8 cellular contexts compared by ENCODE assay signal in the genomic region with DNA sequence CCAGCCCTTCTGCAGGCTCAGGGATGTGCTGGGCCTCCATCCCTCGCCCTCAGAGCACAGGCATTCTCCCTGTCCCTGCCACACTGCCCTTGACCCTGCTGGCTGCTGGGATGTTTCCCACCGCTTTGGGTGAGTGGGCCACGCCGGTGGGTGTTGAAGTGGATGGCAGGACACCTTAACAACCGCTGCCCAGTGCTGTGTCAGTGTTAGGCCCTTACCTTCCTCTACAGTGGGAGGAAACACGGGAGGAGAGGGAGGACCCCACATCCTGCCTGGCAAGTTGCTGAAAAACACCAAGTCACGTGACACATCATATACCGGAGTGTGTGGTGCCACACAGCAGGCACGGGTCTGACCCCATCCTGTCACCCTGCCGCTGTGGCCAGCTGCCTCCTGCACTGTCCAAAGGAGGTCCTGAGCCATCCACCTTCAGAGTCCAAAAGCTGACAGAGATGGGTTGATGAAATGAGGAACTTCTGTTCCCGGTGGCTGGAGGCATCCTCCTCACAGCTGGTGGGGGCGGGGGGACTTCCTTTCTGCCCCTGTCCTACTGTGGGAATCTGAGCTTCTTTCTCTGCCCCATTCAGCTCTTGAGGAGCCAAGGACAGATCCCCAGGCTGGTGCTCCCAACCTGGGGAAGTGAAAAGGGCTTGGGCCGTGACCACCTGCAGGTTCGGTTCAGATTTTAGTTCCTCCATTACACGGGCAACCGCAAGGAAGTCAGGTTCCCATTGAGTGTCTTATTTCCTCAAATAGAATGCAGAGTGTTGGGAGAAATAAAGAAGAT. TPM values are rescaled to one million over a fixed set of nuclear protein-coding genes. Genes with fewer than 3 reads are reported as not detected.
DNase-seq lines count a peak whose midpoint lies in the region; ATAC-seq and TF ChIP-seq lines count a peak whose summit lies in the region.

No MANE protein-coding gene starts in this region.

- H3K9me2 ChIP-seq in SK-N-SH: no peaks in the 10 kb centered on the region

- ATAC-seq in Right ventricle myocardium inferior: peak; percentile 34

- no peaks in the 10 kb centered on the region for H3K36me3 ChIP-seq in right atrium auricular region
- H3K36me3 ChIP-seq in BE2C: no peaks in the 10 kb centered on the region
- no peaks in the 10 kb centered on the region for H3K36me3 ChIP-seq in SK-N-SH (replicated peaks in 1 of 2; ENCODE audit: control insufficient read depth in 1 of 2, insufficient read depth in 2 of 2, low read length in 1 of 2)

- TF ChIP-seq RAD21 in SK-N-SH (IDR thresholded peaks at IDR 0.05; ENCODE audit: low read length): no peak

- H3K9me3 ChIP-seq in right atrium auricular region (no peaks in the 10 kb centered on the region), BE2C (no peaks in the 10 kb centered on the region), SK-N-SH (no peaks in the 10 kb centered on the region)

- POLR2A ChIA-PET in SK-N-SH (lab: Yijun Ruan, JAX): no interaction called here

- no peaks in the 10 kb centered on the region for H3K79me2 ChIP-seq in SK-N-SH (ENCODE audit: insufficient read depth)

- intact Hi-C loops in Right ventricle myocardium inferior (cut with DNase I): no loop called here

- H3K4me2 ChIP-seq in SK-N-SH: no peak overlapping the region

- peaks cover 13% of the 10 kb centered on the region for H3F3A ChIP-seq in SK-N-SH (replicated peaks; ENCODE audit: insufficient read depth)

- TF ChIP-seq CTCF in right atrium auricular region (IDR thresholded peaks at IDR 0.05) (no peak), BE2C (IDR thresholded peaks at IDR 0.05; ENCODE audit: low read depth, low read length) (no peak), SK-N-SH (IDR thresholded peaks at IDR 0.05) (no peak)

- H3K27ac ChIP-seq in right atrium auricular region (no peak overlapping the region), SK-N-SH (ENCODE audit: low read depth in 2 of 2, low read length in 1 of 2) (no peak overlapping the region)

- H3K27me3 ChIP-seq in right atrium auricular region (no peaks in the 10 kb centered on the region), BE2C (no peaks in the 10 kb centered on the region), SK-N-SH (ENCODE audit: insufficient read depth) (no peaks in the 10 kb centered on the region)

- CTCF ChIA-PET in SK-N-SH (lab: Yijun Ruan, JAX): interaction anchor here (0.7 kb wide), 1 partner anchor 11 kb away, joined by 3 read pairs; no protein-coding TSS in a partner anchor

- H3K4me3 ChIP-seq in right atrium auricular region (no peak overlapping the region), BE2C (ENCODE audit: low read depth, low read length) (no peak overlapping the region), SK-N-SH (ENCODE audit: low read depth in 2 of 2, low read length in 1 of 2) (no peak overlapping the region)

- DNase-seq in Right ventricle myocardium inferior (ENCODE audit: missing footprints) (peak; percentile 68), right atrium auricular region (ENCODE audit: low spot score) (no peak), T-helper 22 cell (ENCODE audit: low read depth) (peak; percentile 58), BE2C (no peak), NCI-H774 (lab: John Stamatoyannopoulos, UW) (no peak), SK-N-SH (no peak)
- DNase-seq in central memory CD4-positive, alpha-beta T cell: peak; percentile 75
- DNase-seq in stimulated activated CD4-positive, alpha-beta T cell treated with anti-CD3 and anti-CD28 coated beads, Interleukin-4, amount 100 ng/mL, for 1 hour: peak; percentile 42

- 95% methylated on average over 7 of the region's 16 CpGs for WGBS in SK-N-SH (ENCODE audit: low lambda C conversion rate)

- no peak overlapping the region for H2AFZ ChIP-seq in SK-N-SH (ENCODE audit: low read depth)

- no peaks in the 10 kb centered on the region for H4K20me1 ChIP-seq in SK-N-SH (ENCODE audit: insufficient read depth)

- H3K4me1 ChIP-seq in right atrium auricular region: peaks cover 0 to 13% of the 10 kb centered on the region in 2 donors
- no peaks in the 10 kb centered on the region for H3K4me1 ChIP-seq in BE2C
- peaks cover 0 to 8% of the 10 kb centered on the region in 2 experiments; a peak in 1 of 4 replicates for H3K4me1 ChIP-seq in SK-N-SH (ENCODE audit: control insufficient read depth in 1 of 2, insufficient read depth in 2 of 2, low read depth in 1 of 2, low read length in 1 of 2)

- no peak for TF ChIP-seq EP300 in SK-N-SH (IDR thresholded peaks at IDR 0.05; ENCODE audit: borderline replicate concordance in 1 of 2, low read depth in 1 of 2, low read length in 1 of 2)

- no peak overlapping the region for H3K9ac ChIP-seq in SK-N-SH

TF ChIP-seq in SK-N-SH, 30 proteins besides CTCF, POLR2A, EP300 and RAD21:
- no peak for TF ChIP-seq ELF1 (IDR thresholded peaks at IDR 0.05)
- TF ChIP-seq, protein P1, sequence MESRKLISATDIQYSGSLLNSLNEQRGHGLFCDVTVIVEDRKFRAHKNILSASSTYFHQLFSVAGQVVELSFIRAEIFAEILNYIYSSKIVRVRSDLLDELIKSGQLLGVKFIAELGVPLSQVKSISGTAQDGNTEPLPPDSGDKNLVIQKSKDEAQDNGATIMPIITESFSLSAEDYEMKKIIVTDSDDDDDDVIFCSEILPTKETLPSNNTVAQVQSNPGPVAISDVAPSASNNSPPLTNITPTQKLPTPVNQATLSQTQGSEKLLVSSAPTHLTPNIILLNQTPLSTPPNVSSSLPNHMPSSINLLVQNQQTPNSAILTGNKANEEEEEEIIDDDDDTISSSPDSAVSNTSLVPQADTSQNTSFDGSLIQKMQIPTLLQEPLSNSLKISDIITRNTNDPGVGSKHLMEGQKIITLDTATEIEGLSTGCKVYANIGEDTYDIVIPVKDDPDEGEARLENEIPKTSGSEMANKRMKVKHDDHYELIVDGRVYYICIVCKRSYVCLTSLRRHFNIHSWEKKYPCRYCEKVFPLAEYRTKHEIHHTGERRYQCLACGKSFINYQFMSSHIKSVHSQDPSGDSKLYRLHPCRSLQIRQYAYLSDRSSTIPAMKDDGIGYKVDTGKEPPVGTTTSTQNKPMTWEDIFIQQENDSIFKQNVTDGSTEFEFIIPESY (IDR thresholded peaks at IDR 0.05; ENCODE audit: borderline replicate concordance, low read depth): no peak
- TF ChIP-seq, protein P2, sequence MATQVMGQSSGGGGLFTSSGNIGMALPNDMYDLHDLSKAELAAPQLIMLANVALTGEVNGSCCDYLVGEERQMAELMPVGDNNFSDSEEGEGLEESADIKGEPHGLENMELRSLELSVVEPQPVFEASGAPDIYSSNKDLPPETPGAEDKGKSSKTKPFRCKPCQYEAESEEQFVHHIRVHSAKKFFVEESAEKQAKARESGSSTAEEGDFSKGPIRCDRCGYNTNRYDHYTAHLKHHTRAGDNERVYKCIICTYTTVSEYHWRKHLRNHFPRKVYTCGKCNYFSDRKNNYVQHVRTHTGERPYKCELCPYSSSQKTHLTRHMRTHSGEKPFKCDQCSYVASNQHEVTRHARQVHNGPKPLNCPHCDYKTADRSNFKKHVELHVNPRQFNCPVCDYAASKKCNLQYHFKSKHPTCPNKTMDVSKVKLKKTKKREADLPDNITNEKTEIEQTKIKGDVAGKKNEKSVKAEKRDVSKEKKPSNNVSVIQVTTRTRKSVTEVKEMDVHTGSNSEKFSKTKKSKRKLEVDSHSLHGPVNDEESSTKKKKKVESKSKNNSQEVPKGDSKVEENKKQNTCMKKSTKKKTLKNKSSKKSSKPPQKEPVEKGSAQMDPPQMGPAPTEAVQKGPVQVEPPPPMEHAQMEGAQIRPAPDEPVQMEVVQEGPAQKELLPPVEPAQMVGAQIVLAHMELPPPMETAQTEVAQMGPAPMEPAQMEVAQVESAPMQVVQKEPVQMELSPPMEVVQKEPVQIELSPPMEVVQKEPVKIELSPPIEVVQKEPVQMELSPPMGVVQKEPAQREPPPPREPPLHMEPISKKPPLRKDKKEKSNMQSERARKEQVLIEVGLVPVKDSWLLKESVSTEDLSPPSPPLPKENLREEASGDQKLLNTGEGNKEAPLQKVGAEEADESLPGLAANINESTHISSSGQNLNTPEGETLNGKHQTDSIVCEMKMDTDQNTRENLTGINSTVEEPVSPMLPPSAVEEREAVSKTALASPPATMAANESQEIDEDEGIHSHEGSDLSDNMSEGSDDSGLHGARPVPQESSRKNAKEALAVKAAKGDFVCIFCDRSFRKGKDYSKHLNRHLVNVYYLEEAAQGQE (IDR thresholded peaks at IDR 0.05; ENCODE audit: low read depth, low read length): no peak
- no peak for TF ChIP-seq GATA2 (CRISPR knock-in tag; IDR thresholded peaks at IDR 0.05)
- no peak for TF ChIP-seq NRF1 (IDR thresholded peaks at IDR 0.05; ENCODE audit: low read depth, low read length)
- no peak for TF ChIP-seq MEF2A (IDR thresholded peaks at IDR 0.05; ENCODE audit: borderline replicate concordance, low read depth)
- TF ChIP-seq FOSL2 (IDR thresholded peaks at IDR 0.05; ENCODE audit: borderline replicate concordance, low read depth): no peak
- no peak for TF ChIP-seq JUND (IDR thresholded peaks at IDR 0.05)
- no peak for TF ChIP-seq MXI1 (IDR thresholded peaks at IDR 0.05; ENCODE audit: low read depth, low read length)

RNA-seq across cellular contexts. Expression of a gene that starts 3.2 kb away (rescaled TPM):
- 6.3 TPM for total RNA-seq in Right ventricle myocardium inferior
- total RNA-seq in right atrium auricular region: 10 to 100 TPM in 1 of 2 donors, 1 to 10 TPM in 1; 7.4 to 13.1 TPM
- polyA plus RNA-seq in BE2C (2012; ENCODE audit: insufficient read depth, insufficient read length, low read depth): 2.0 TPM
- polyA plus RNA-seq in SK-N-SH (2012; rRNA removed): 4.1 and 4.9 TPM in 2 replicates
- polyA plus RNA-seq in SK-N-SH (2012; cell fraction: cytosol; rRNA removed): 2.2 and 3.0 TPM in 2 replicates
- polyA plus RNA-seq in SK-N-SH (2012; cell fraction: nucleus; rRNA removed): 5.5 and 6.4 TPM in 2 replicates

RNA-seq across cellular contexts. Expression of a gene that starts 38.5 kb away (rescaled TPM):
- total RNA-seq in Right ventricle myocardium inferior (23.9 TPM), right atrium auricular region (10 to 100 TPM; 17.9 to 23.9 TPM)
- polyA plus RNA-seq in BE2C (2012; ENCODE audit: insufficient read depth, insufficient read length, low read depth): 55.5 TPM
- polyA plus RNA-seq in SK-N-SH (2012; rRNA removed): 41.8 and 55.4 TPM in 2 replicates
- polyA plus RNA-seq in SK-N-SH (2012; cell fraction: cytosol; rRNA removed): 46.2 and 58.1 TPM in 2 replicates
- polyA plus RNA-seq in SK-N-SH (2012; cell fraction: nucleus; rRNA removed): 15.8 and 32.2 TPM in 2 replicates

RNA-seq across cellular contexts. Expression of a gene that starts 45.2 kb away (rescaled TPM):
- total RNA-seq in Right ventricle myocardium inferior: 24.0 TPM
- total RNA-seq in right atrium auricular region: 10 to 100 TPM; 16.9 to 27.8 TPM
- 56.4 TPM for polyA plus RNA-seq in BE2C (2012; ENCODE audit: insufficient read depth, insufficient read length, low read depth)
- polyA plus RNA-seq in SK-N-SH (2012; rRNA removed): 39.8 and 39.9 TPM in 2 replicates
- polyA plus RNA-seq in SK-N-SH (2012; cell fraction: cytosol; rRNA removed): 39.9 and 41.1 TPM in 2 replicates
- polyA plus RNA-seq in SK-N-SH (2012; cell fraction: nucleus; rRNA removed): 14.9 and 26.1 TPM in 2 replicates

Comparison
In these comparisons a context has a peak if more than half of its experiments do, and no peak if none do; other contexts are left out.
1. DNase-seq: peak in Right ventricle myocardium inferior (single experiment), T-helper 22 cell (single experiment), central memory CD4-positive, alpha-beta T cell (single experiment) and stimulated activated CD4-positive, alpha-beta T cell treated with anti-CD3 and anti-CD28 coated beads, Interleukin-4, amount 100 ng/mL, for 1 hour (single experiment); none in right atrium auricular region (single experiment), BE2C (single experiment), NCI-H774 (single experiment) and SK-N-SH (single experiment).